Comparison of ENCODE assay signal across 8 cellular contexts in the genomic region with DNA sequence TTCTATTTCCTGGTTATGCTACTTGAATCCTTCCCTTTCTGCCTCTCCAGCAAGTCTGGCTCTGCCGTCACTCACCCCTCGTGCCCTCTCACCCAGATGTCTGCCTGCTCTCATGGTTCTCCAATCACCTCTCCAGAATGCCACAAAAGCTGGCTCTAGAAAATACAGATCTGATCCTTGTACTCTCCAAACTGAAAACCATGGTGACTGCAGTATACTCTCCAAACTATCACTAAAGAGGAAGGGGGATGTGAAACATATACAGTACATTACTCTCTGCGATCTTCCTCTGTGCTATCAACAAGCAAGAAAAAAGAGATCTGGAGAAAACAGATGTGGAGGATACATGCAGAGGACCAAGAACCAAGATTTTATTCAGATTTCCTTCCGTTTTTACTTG.
DNase-seq lines count a peak whose midpoint lies in the region; ATAC-seq and TF ChIP-seq lines count a peak whose summit lies in the region.

No MANE protein-coding gene starts in this region.

- H3K4me3 Mint-ChIP-seq in stimulated activated naive CD8-positive, alpha-beta T cell treated with anti-CD3 and anti-CD28 coated beads, Interleukin-15, Interleukin-2, amounts not matched to agents 100 ng/mL and 50 ng/mL, for 24 hours = peak overlapping the region; percentile 61

- no peak for ATAC-seq in stimulated activated naive CD8-positive, alpha-beta T cell treated with anti-CD3 and anti-CD28 coated beads, Interleukin-15, Interleukin-2, amounts not matched to agents 100 U/mL and 50 U/mL, for 24 hours
- peak; percentile 52 for ATAC-seq in gastroesophageal sphincter

- H3K27ac ChIP-seq in gastroesophageal sphincter (peak overlapping the region in 2 of 4 donors; percentile 11 to 32), prostate gland (no peak overlapping the region)

- peaks cover 30% of the 10 kb centered on the region for H3K36me3 Mint-ChIP-seq in stimulated activated naive CD8-positive, alpha-beta T cell treated with anti-CD3 and anti-CD28 coated beads, Interleukin-15, Interleukin-2, amounts not matched to agents 100 ng/mL and 50 ng/mL, for 24 hours (ENCODE audit: low read depth)

- intact Hi-C loops in prostate gland (cut with DNase I) = no loop called here

- TF ChIP-seq POLR2A in gastroesophageal sphincter (IDR thresholded peaks at IDR 0.05) (no peak), prostate gland (IDR thresholded peaks at IDR 0.05) (no peak)

- no peak for TF ChIP-seq EP300 in gastroesophageal sphincter (IDR thresholded peaks at IDR 0.05)

- no peak for DNase-seq in stimulated activated naive CD8-positive, alpha-beta T cell treated with anti-CD3 and anti-CD28 coated beads, Interleukin-15, Interleukin-2, amounts not matched to agents 100 U/mL and 50 U/mL, for 24 hours
- DNase-seq in M059J (ENCODE audit: low read depth) = peak; percentile 39
- no peak for DNase-seq in inferior parietal cortex (ENCODE audit: extremely low spot score)
- DNase-seq in prostate gland (ENCODE audit: low spot score) = no peak
- DNase-seq in amygdala (lab: John Stamatoyannopoulos, UW) = no peak
- DNase-seq in activated effector memory CD4-positive, alpha-beta T cell treated with Interleukin-2 at 50 U/mL for 16 hours = no peak

- 33 to 49% methylated on average over 3 to 4 of the region's 4 CpGs for WGBS in gastroesophageal sphincter (ENCODE audit: low coverage in 1 of 2), 2 donors
- WGBS in prostate gland = 64% methylated on average over 4 of the region's 4 CpGs

- peaks cover 4% of the 10 kb centered on the region for H3K9me3 Mint-ChIP-seq in stimulated activated naive CD8-positive, alpha-beta T cell treated with anti-CD3 and anti-CD28 coated beads, Interleukin-15, Interleukin-2, amounts not matched to agents 100 ng/mL and 50 ng/mL, for 24 hours

- H3K27ac Mint-ChIP-seq in stimulated activated naive CD8-positive, alpha-beta T cell treated with anti-CD3 and anti-CD28 coated beads, Interleukin-15, Interleukin-2, amounts not matched to agents 100 ng/mL and 50 ng/mL, for 24 hours = peak overlapping the region; percentile 96

- H3K9me3 ChIP-seq in gastroesophageal sphincter (no peaks in the 10 kb centered on the region), prostate gland (no peaks in the 10 kb centered on the region)

- H3K27me3 ChIP-seq in gastroesophageal sphincter (no peaks in the 10 kb centered on the region), prostate gland (replicated peaks; ENCODE audit: insufficient read depth) (no peaks in the 10 kb centered on the region)

- H3K4me1 ChIP-seq in gastroesophageal sphincter = peaks cover 11 to 75% (median 17%) of the 10 kb centered on the region in 3 donors
- peaks cover 6% of the 10 kb centered on the region for H3K4me1 ChIP-seq in prostate gland (replicated peaks)

- H3K4me1 Mint-ChIP-seq in stimulated activated naive CD8-positive, alpha-beta T cell treated with anti-CD3 and anti-CD28 coated beads, Interleukin-15, Interleukin-2, amounts not matched to agents 100 ng/mL and 50 ng/mL, for 24 hours (ENCODE audit: low read depth) = peaks cover 83% of the 10 kb centered on the region

- TF ChIP-seq CTCF in gastroesophageal sphincter (IDR thresholded peaks at IDR 0.05) (no peak), prostate gland (IDR thresholded peaks at IDR 0.05) (no peak)

- H3K36me3 ChIP-seq in gastroesophageal sphincter = no peaks in the 10 kb centered on the region
- H3K36me3 ChIP-seq in prostate gland = no peaks in the 10 kb centered on the region

- H3K4me3 ChIP-seq in gastroesophageal sphincter (no peak overlapping the region), prostate gland (no peak overlapping the region)

- H3K27me3 Mint-ChIP-seq in stimulated activated naive CD8-positive, alpha-beta T cell treated with anti-CD3 and anti-CD28 coated beads, Interleukin-15, Interleukin-2, amounts not matched to agents 100 ng/mL and 50 ng/mL, for 24 hours = no peaks in the 10 kb centered on the region
